In the genomic region with DNA sequence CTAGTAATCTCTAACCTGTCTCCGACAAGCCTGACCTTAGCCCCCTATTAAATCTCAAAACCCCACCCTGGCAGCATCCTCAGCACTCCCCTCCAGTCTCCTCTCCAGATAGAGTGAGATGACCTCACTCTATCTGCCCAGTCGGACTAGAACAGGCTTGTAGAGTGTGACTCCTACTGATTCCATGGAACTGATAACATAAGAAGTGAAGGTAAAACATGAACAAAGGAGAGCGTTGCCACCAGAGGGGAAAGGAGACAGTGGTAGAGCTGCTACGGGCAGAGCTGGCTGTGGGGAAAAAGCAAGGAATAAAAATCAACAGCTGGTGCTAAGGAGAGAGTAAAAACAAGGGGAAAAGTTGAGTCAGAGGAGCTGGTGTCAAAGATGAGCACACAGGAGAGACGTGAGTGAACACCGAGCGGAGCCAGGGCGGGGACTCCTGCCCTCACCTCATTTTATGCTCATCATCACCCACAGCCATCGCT, we compare ENCODE assay signal across 13 cellular contexts. TPM values are rescaled to one million over a fixed set of nuclear protein-coding genes. Genes with fewer than 3 reads are reported as not detected.
DNase-seq lines count a peak whose midpoint lies in the region; ATAC-seq, FAIRE-seq and TF ChIP-seq lines count a peak whose summit lies in the region.
"Had no signal": no experiment of that assay in that cellular context is flagged by ENCODE, and none has a peak within 500 bp of the region (broad histone marks: within the 10 kb centered on the region; RNA-seq: fewer than 3 reads in every experiment).

No MANE protein-coding gene starts in this region.

- intact Hi-C loops in MCF 10A (cut with micrococcal nuclease) (no loop called here), breast epithelium (cut with DNase I; ENCODE audit: low total_unique reads) (no loop called here), PC-3 (cut with micrococcal nuclease) (no loop called here)

- H3K36me3 Mint-ChIP-seq in MCF 10A (ENCODE audit: insufficient read depth, unreplicated experiment) (peaks cover 6% of the 10 kb centered on the region), T-helper 17 cell (ENCODE audit: low read depth) (no peaks in the 10 kb centered on the region)
- peaks cover 5% of the 10 kb centered on the region for H3K36me3 Mint-ChIP-seq in activated T-helper 17 cell treated with anti-CD3 and anti-CD28 coated beads, Interleukin-2, amount 50 U/mL, for 72 hours (ENCODE audit: low read depth)
- H3K36me3 Mint-ChIP-seq in stimulated activated effector memory CD8-positive, alpha-beta T cell treated with anti-CD3 and anti-CD28 coated beads, Interleukin-12 subunit alpha, Interleukin-12 subunit beta, amount 100 ng/mL, for 72 hours = peaks cover 6% of the 10 kb centered on the region
- H3K36me3 Mint-ChIP-seq: immature natural killer cell, naive B cell had no signal

- DNase-seq in MCF 10A (ENCODE audit: unreplicated experiment) = no peak
- no peak for DNase-seq in breast epithelium (ENCODE audit: low spot score in 2 of 2)
- DNase-seq in keratinocyte (ENCODE audit: low read depth, low spot score) = no peak
- no peak for DNase-seq in stimulated activated effector memory CD8-positive, alpha-beta T cell treated with anti-CD3 and anti-CD28 coated beads, Interleukin-12 subunit alpha, Interleukin-12 subunit beta, amount 100 ng/mL, for 72 hours (ENCODE audit: low spot score in 2 of 2)
- no peak for DNase-seq in iPS-NIHi11 (ENCODE audit: low spot score)
- no peak for DNase-seq in PC-3
- no peak for DNase-seq in T-helper 17 cell
- DNase-seq: colonic mucosa, DMS53, immature natural killer cell, naive B cell had no signal

- no peaks in the 10 kb centered on the region for H3K9me3 Mint-ChIP-seq in MCF 10A (ENCODE audit: unreplicated experiment)
- H3K9me3 Mint-ChIP-seq in activated T-helper 17 cell treated with anti-CD3 and anti-CD28 coated beads, Interleukin-2, amount 50 U/mL, for 72 hours = no peaks in the 10 kb centered on the region
- peaks cover 3% of the 10 kb centered on the region for H3K9me3 Mint-ChIP-seq in stimulated activated effector memory CD8-positive, alpha-beta T cell treated with anti-CD3 and anti-CD28 coated beads, Interleukin-12 subunit alpha, Interleukin-12 subunit beta, amount 100 ng/mL, for 72 hours
- H3K9me3 Mint-ChIP-seq: immature natural killer cell had no signal

- H3K27ac Mint-ChIP-seq in MCF 10A (ENCODE audit: low read depth, unreplicated experiment) = peak overlapping the region; percentile 37
- peak overlapping the region; percentile 85 for H3K27ac Mint-ChIP-seq in activated T-helper 17 cell treated with anti-CD3 and anti-CD28 coated beads, Interleukin-2, amount 50 U/mL, for 72 hours
- H3K27ac Mint-ChIP-seq in stimulated activated effector memory CD8-positive, alpha-beta T cell treated with anti-CD3 and anti-CD28 coated beads, Interleukin-12 subunit alpha, Interleukin-12 subunit beta, amount 100 ng/mL, for 72 hours = peak overlapping the region; percentile 71
- no peak overlapping the region for H3K27ac Mint-ChIP-seq in T-helper 17 cell
- H3K27ac Mint-ChIP-seq: immature natural killer cell had no signal

- ATAC-seq in activated T-helper 17 cell treated with anti-CD3 and anti-CD28 coated beads, Interleukin-2, amount 50 U/mL, for 72 hours (replicated peaks) = peak; percentile 81
- ATAC-seq in stimulated activated effector memory CD8-positive, alpha-beta T cell treated with anti-CD3 and anti-CD28 coated beads, Interleukin-12 subunit alpha, Interleukin-12 subunit beta, amount 100 ng/mL, for 72 hours = peak; percentile 83
- ATAC-seq in PC-3 (no peak), T-helper 17 cell (no peak)

- dilution Hi-C loops in keratinocyte (cut with MboI; ENCODE audit: extremely low pct_ligation_motif_present, low sequenced_read_pairs) = no loop called here

- H3K9ac ChIP-seq in keratinocyte (ENCODE audit: control insufficient read depth, extremely low read depth, insufficient read depth, low read length) (peak overlapping the region; percentile 48), PC-3 (ENCODE audit: low read length) (no peak overlapping the region)

- no peaks in the 10 kb centered on the region for H4K20me1 ChIP-seq in keratinocyte (ENCODE audit: control insufficient read depth, extremely low read depth, insufficient read depth, low read length)
- no peaks in the 10 kb centered on the region for H4K20me1 ChIP-seq in PC-3 (ENCODE audit: low read length)

- CTCF ChIA-PET in MCF 10A (lab: Yijun Ruan, JAX) (interaction anchor here (0.9 to 2.6 kb wide), 8 partner anchors 9 to 82 kb away, joined by 3 to 17 read pairs (median 4); no protein-coding TSS in a partner anchor), PC-3 (lab: Charles Lee) (interaction anchor here (0.6 kb wide), 1 partner anchor 33 kb away, joined by 8 read pairs; no protein-coding TSS in a partner anchor)

- no peak overlapping the region for H3K4me3 ChIP-seq in breast epithelium
- peak overlapping the region in 1 of 3 experiments; percentile 44 for H3K4me3 ChIP-seq in keratinocyte (ENCODE audit: control insufficient read depth in 2 of 3, extremely low read depth in 1 of 3, insufficient read depth in 2 of 3, low read depth in 1 of 3, low read length in 3 of 3)
- H3K4me3 ChIP-seq in PC-3 (ENCODE audit: low read length) = no peak overlapping the region
- H3K4me3 ChIP-seq: colonic mucosa, SJSA1 had no signal

- no peaks in the 10 kb centered on the region for H3K9me2 ChIP-seq in PC-3 (replicated peaks; ENCODE audit: low read length)

- no peaks in the 10 kb centered on the region for H3K27me3 ChIP-seq in breast epithelium
- H3K27me3 ChIP-seq in keratinocyte (ENCODE audit: control insufficient read depth, extremely low read depth, insufficient read depth, low read length) = no peaks in the 10 kb centered on the region
- no peaks in the 10 kb centered on the region for H3K27me3 ChIP-seq in PC-3 (ENCODE audit: low read length)
- H3K27me3 ChIP-seq: colonic mucosa, SJSA1 had no signal

- H3K4me3 Mint-ChIP-seq in MCF 10A (ENCODE audit: unreplicated experiment) = no peak overlapping the region
- peak overlapping the region; percentile 12 for H3K4me3 Mint-ChIP-seq in activated T-helper 17 cell treated with anti-CD3 and anti-CD28 coated beads, Interleukin-2, amount 50 U/mL, for 72 hours
- H3K4me3 Mint-ChIP-seq in stimulated activated effector memory CD8-positive, alpha-beta T cell treated with anti-CD3 and anti-CD28 coated beads, Interleukin-12 subunit alpha, Interleukin-12 subunit beta, amount 100 ng/mL, for 72 hours = no peak overlapping the region
- H3K4me3 Mint-ChIP-seq in T-helper 17 cell = no peak overlapping the region
- H3K4me3 Mint-ChIP-seq: immature natural killer cell, naive B cell had no signal

- H2AFZ ChIP-seq in keratinocyte (ENCODE audit: control insufficient read depth, low read length) = peak overlapping the region; percentile 86
- no peak overlapping the region for H2AFZ ChIP-seq in PC-3 (ENCODE audit: low read length)

- H3K9me3 ChIP-seq in breast epithelium = no peaks in the 10 kb centered on the region
- no peaks in the 10 kb centered on the region for H3K9me3 ChIP-seq in keratinocyte (ENCODE audit: control insufficient read depth, low read depth, low read length)
- no peaks in the 10 kb centered on the region for H3K9me3 ChIP-seq in PC-3 (ENCODE audit: low read length)
- H3K9me3 ChIP-seq in T-helper 17 cell (ENCODE audit: control insufficient read depth, low read length, poor library complexity, severe bottlenecking) = no peaks in the 10 kb centered on the region
- H3K9me3 ChIP-seq: colonic mucosa, SJSA1 had no signal

- TF ChIP-seq POLR2A in breast epithelium (IDR thresholded peaks at IDR 0.05) = no peak

- peaks cover 29% of the 10 kb centered on the region for H3K4me1 Mint-ChIP-seq in MCF 10A (ENCODE audit: insufficient read depth, unreplicated experiment)
- H3K4me1 Mint-ChIP-seq in activated T-helper 17 cell treated with anti-CD3 and anti-CD28 coated beads, Interleukin-2, amount 50 U/mL, for 72 hours = peaks cover 24% of the 10 kb centered on the region
- peaks cover 53% of the 10 kb centered on the region for H3K4me1 Mint-ChIP-seq in stimulated activated effector memory CD8-positive, alpha-beta T cell treated with anti-CD3 and anti-CD28 coated beads, Interleukin-12 subunit alpha, Interleukin-12 subunit beta, amount 100 ng/mL, for 72 hours
- H3K4me1 Mint-ChIP-seq in T-helper 17 cell = peaks cover 11% of the 10 kb centered on the region

- H3K36me3 ChIP-seq in breast epithelium = no peaks in the 10 kb centered on the region
- no peaks in the 10 kb centered on the region for H3K36me3 ChIP-seq in keratinocyte (ENCODE audit: control insufficient read depth in 2 of 2, extremely low read depth in 1 of 2, insufficient read depth in 2 of 2, low read length in 2 of 2)
- H3K36me3 ChIP-seq in PC-3 (ENCODE audit: low read depth, low read length) = no peaks in the 10 kb centered on the region
- H3K36me3 ChIP-seq: colonic mucosa, SJSA1 had no signal

- H3K79me2 ChIP-seq in keratinocyte (ENCODE audit: control insufficient read depth, insufficient read depth, low read length) (no peaks in the 10 kb centered on the region), PC-3 (ENCODE audit: low read length) (no peaks in the 10 kb centered on the region)

- peak; percentile 85 for FAIRE-seq in keratinocyte (lab: Jason Lieb, UNC)

- H3K9me1 ChIP-seq in keratinocyte (ENCODE audit: control insufficient read depth, extremely low read depth, insufficient read depth, low read length) = no peaks in the 10 kb centered on the region

- BruUV-seq in MCF 10A (replicated peaks; lab: Mats Ljungman, UMichigan) (no TSS peak), PC-3 (replicated peaks; lab: Mats Ljungman, UMichigan) (no TSS peak)

- H3K27me3 Mint-ChIP-seq in MCF 10A (ENCODE audit: insufficient read depth, unreplicated experiment) (no peaks in the 10 kb centered on the region), T-helper 17 cell (no peaks in the 10 kb centered on the region)
- no peaks in the 10 kb centered on the region for H3K27me3 Mint-ChIP-seq in activated T-helper 17 cell treated with anti-CD3 and anti-CD28 coated beads, Interleukin-2, amount 50 U/mL, for 72 hours
- H3K27me3 Mint-ChIP-seq: naive B cell had no signal

- H3K27ac ChIP-seq in breast epithelium (no peak overlapping the region), keratinocyte (ENCODE audit: control insufficient read depth, insufficient read depth, low read length) (peak overlapping the region; percentile 62), PC-3 (ENCODE audit: low read length) (no peak overlapping the region)
- H3K27ac ChIP-seq: colonic mucosa, SJSA1 had no signal

- no peak for TF ChIP-seq CTCF in MCF 10A (IDR thresholded peaks at IDR 0.05; ENCODE audit: unreplicated experiment)
- TF ChIP-seq CTCF in breast epithelium (IDR thresholded peaks at IDR 0.05) = no peak
- no peak for TF ChIP-seq CTCF in keratinocyte (optimal IDR thresholded peaks at IDR 0.05 in 1 of 3, IDR thresholded peaks at IDR 0.05 in 1 of 3, conservative IDR thresholded peaks at IDR 0.05 in 1 of 3; ENCODE audit: extremely low read depth in 1 of 3, insufficient read depth in 2 of 3, low read length in 3 of 3)
- no peak for TF ChIP-seq CTCF in PC-3 (conservative IDR thresholded peaks at IDR 0.05; ENCODE audit: low read depth, low read length)

- H3K4me1 ChIP-seq in breast epithelium = no peaks in the 10 kb centered on the region
- peaks cover 10% of the 10 kb centered on the region for H3K4me1 ChIP-seq in keratinocyte (ENCODE audit: control insufficient read depth, extremely low read depth, insufficient read depth, low read length)
- peaks cover 7% of the 10 kb centered on the region for H3K4me1 ChIP-seq in PC-3 (ENCODE audit: insufficient read depth, low read length)
- H3K4me1 ChIP-seq: colonic mucosa had no signal

- no peaks in the 10 kb centered on the region for H3F3A ChIP-seq in PC-3 (ENCODE audit: low read length, unreplicated experiment)

- peak overlapping the region; percentile 81 for H3K4me2 ChIP-seq in keratinocyte (ENCODE audit: control insufficient read depth, extremely low read depth, insufficient read depth, low read depth, low read length)
- no peak overlapping the region for H3K4me2 ChIP-seq in PC-3 (ENCODE audit: low read length)

- POLR2A ChIA-PET in MCF 10A (lab: Yijun Ruan, JAX) (interaction anchor here (0.8 to 3.0 kb wide), 7 partner anchors 8 to 27 kb away, joined by 3 to 12 read pairs (median 5); no protein-coding TSS in a partner anchor), PC-3 (lab: Charles Lee; ENCODE audit: unreplicated experiment) (no interaction called here)

RNA-seq across cellular contexts. Expression of a gene that starts 35.9 kb away (rescaled TPM):
- total RNA-seq in MCF 10A (2022) (15.2 and 18.3 TPM in 2 replicates), breast epithelium (10 to 100 TPM; 16.3 to 46.9 (median 35.9) TPM), PC-3 (2014; rRNA removed) (8.9 and 9.8 TPM in 2 replicates), T-helper 17 cell (1 to 10 TPM; 1.3 to 3.3 TPM)
- total RNA-seq in activated T-helper 17 cell treated with anti-CD3 and anti-CD28 coated beads, Interleukin-2, amount 50 U/mL, for 72 hours = 10 to 100 TPM in 1 of 2 donors, 1 to 10 TPM in 1; 2.9 to 19.1 TPM
- 1.7 to 3.1 TPM (median 2.1 TPM) in 3 replicates for polyA plus RNA-seq in keratinocyte
- polyA plus RNA-seq in keratinocyte (2011; ENCODE audit: low read depth) = 7.3 TPM
- 1.3 and 1.8 TPM in 2 replicates for polyA plus RNA-seq in keratinocyte (2011; cell fraction: cytosol; rRNA removed)
- 9.6 and 12.1 TPM in 2 replicates for polyA plus RNA-seq in keratinocyte (2011; cell fraction: nucleus; rRNA removed)
- polyA plus RNA-seq in keratinocyte (2012; ENCODE audit: low replicate concordance) = 1.1 and 4.5 TPM in 2 replicates
- 1.8 to 7.2 TPM (median 3.5 TPM) in 3 replicates for polyA minus RNA-seq in keratinocyte
- 2.1 TPM for polyA minus RNA-seq in keratinocyte (2011; cell fraction: cytosol; rRNA and poly(A)+ RNA removed)
- polyA minus RNA-seq in keratinocyte (2011; cell fraction: nucleus; rRNA and poly(A)+ RNA removed) = 6.5 and 7.5 TPM in 2 replicates

Comparison
In these comparisons a context has a peak if more than half of its experiments do, and no peak if none do; other contexts are left out.
1. ATAC-seq: peak in activated T-helper 17 cell treated with anti-CD3 and anti-CD28 coated beads, Interleukin-2, amount 50 U/mL, for 72 hours (single experiment) and stimulated activated effector memory CD8-positive, alpha-beta T cell treated with anti-CD3 and anti-CD28 coated beads, Interleukin-12 subunit alpha, Interleukin-12 subunit beta, amount 100 ng/mL, for 72 hours (single experiment); none in PC-3 (single experiment) and T-helper 17 cell (single experiment).